Comparison of ENCODE assay signal across 15 cellular contexts in genomic region chr1:109787211-109787844, GRCh38. TPM values are rescaled to one million over a fixed set of nuclear protein-coding genes. Genes with fewer than 3 reads are reported as not detected.
DNase-seq lines count a peak whose midpoint lies in the region; ATAC-seq, FAIRE-seq and TF ChIP-seq lines count a peak whose summit lies in the region.
"Had no signal": no experiment of that assay in that cellular context is flagged by ENCODE, and none has a peak within 500 bp of the region (broad histone marks: within the 10 kb centered on the region; RNA-seq: fewer than 3 reads in every experiment).

No MANE protein-coding gene starts in this region.

- no peak overlapping the region for H3K27ac Mint-ChIP-seq in central memory CD8-positive, alpha-beta T cell (ENCODE audit: low read depth)
- H3K27ac Mint-ChIP-seq: B cell had no signal

- DNase-seq in left ventricle myocardium inferior (peak; percentile 9), left ventricle myocardium superior (no peak), mesenteric fat pad (ENCODE audit: low spot score) (peak; percentile 43), uterus (peak; percentile 7 to 14), substantia nigra (lab: John Stamatoyannopoulos, UW) (no peak), HTR-8/SVneo (ENCODE audit: insufficient read length, low spot score) (no peak), GM19239 (ENCODE audit: insufficient read length, low spot score) (no peak)
- DNase-seq in central memory CD8-positive, alpha-beta T cell (ENCODE audit: low spot score in 2 of 2), result no peak
- DNase-seq: dermis blood vessel endothelial cell, foreskin fibroblast, NCI-H748 treated with DMSO at 0.1 percent for 48 hours, SIG-M5 had no signal

- H3K4me3 ChIP-seq in left ventricle myocardium inferior, result no peak overlapping the region
- no peak overlapping the region for H3K4me3 ChIP-seq in uterus
- H3K4me3 ChIP-seq: prostate gland had no signal

- H3K4me1 Mint-ChIP-seq in central memory CD8-positive, alpha-beta T cell, result peaks cover 18% of the 10 kb centered on the region

- no peak overlapping the region for H3K27ac ChIP-seq in left ventricle myocardium inferior (replicated peaks)
- H3K27ac ChIP-seq in uterus, result no peak overlapping the region
- H3K27ac ChIP-seq in substantia nigra (ENCODE audit: low read depth, low read length, poor library complexity, severe bottlenecking), result no peak overlapping the region
- H3K27ac ChIP-seq: KMS-11, prostate gland had no signal

- H3K4me1 ChIP-seq in left ventricle myocardium inferior, result peaks cover 45% of the 10 kb centered on the region
- peaks cover 0 to 9% of the 10 kb centered on the region in 2 donors for H3K4me1 ChIP-seq in uterus

- H3K4me3 Mint-ChIP-seq in central memory CD8-positive, alpha-beta T cell, result peak overlapping the region; percentile 9
- H3K4me3 Mint-ChIP-seq: B cell had no signal

- peaks cover 3% of the 10 kb centered on the region for H3K36me3 Mint-ChIP-seq in central memory CD8-positive, alpha-beta T cell (ENCODE audit: insufficient read depth)

- no peaks in the 10 kb centered on the region for H3K36me3 ChIP-seq in left ventricle myocardium inferior
- H3K36me3 ChIP-seq in uterus, result no peaks in the 10 kb centered on the region
- H3K36me3 ChIP-seq: prostate gland had no signal

- H3K27me3 ChIP-seq in left ventricle myocardium inferior (ENCODE audit: low read depth) (no peaks in the 10 kb centered on the region), uterus (no peaks in the 10 kb centered on the region)

- no peak for TF ChIP-seq CTCF in left ventricle myocardium inferior (IDR thresholded peaks at IDR 0.05; ENCODE audit: borderline replicate concordance)
- no peak for TF ChIP-seq CTCF in uterus (IDR thresholded peaks at IDR 0.05)

- H3K27me3 Mint-ChIP-seq in central memory CD8-positive, alpha-beta T cell, result no peaks in the 10 kb centered on the region

- no peak for ATAC-seq in left ventricle myocardium superior
- no peak for ATAC-seq in central memory CD8-positive, alpha-beta T cell (replicated peaks; ENCODE audit: extremely low read depth, poor library complexity, severe bottlenecking)

- TF ChIP-seq POLR2A in uterus (IDR thresholded peaks at IDR 0.05), result no peak

- H3K9me3 Mint-ChIP-seq in central memory CD8-positive, alpha-beta T cell, result no peaks in the 10 kb centered on the region

- FAIRE-seq in HTR-8/SVneo (lab: Jason Lieb, UNC) (no peak), GM19239 (lab: Jason Lieb, UNC) (no peak)

- intact Hi-C loops in left ventricle myocardium inferior (cut with micrococcal nuclease), result no loop called here
- intact Hi-C loops in left ventricle myocardium superior (cut with micrococcal nuclease), result no loop called here
- intact Hi-C loops in uterus (cut with DNase I; ENCODE audit: low total_unique reads), result loop anchor here (5.0 kb wide), 1 partner anchor 190 kb away; no protein-coding TSS in a partner anchor

- no peaks in the 10 kb centered on the region for H3K9me3 ChIP-seq in left ventricle myocardium inferior (replicated peaks)
- no peaks in the 10 kb centered on the region for H3K9me3 ChIP-seq in uterus
- H3K9me3 ChIP-seq: prostate gland had no signal

RNA-seq across cellular contexts. Expression of gene EPS8L3, which starts 23.6 kb away (rescaled TPM):
- total RNA-seq in left ventricle myocardium inferior, result 0.11 TPM
- total RNA-seq in left ventricle myocardium superior, result not detected
- 0.58 TPM for total RNA-seq in mesenteric fat pad
- under 1 TPM in 2 of 4 donors, not detected in 2; 0.26 to 0.29 TPM for total RNA-seq in uterus
- total RNA-seq: B cell, dermis blood vessel endothelial cell had no signal

RNA-seq across cellular contexts. Expression of gene GSTM3, which starts 46.5 kb away (rescaled TPM):
- 93.7 TPM for total RNA-seq in left ventricle myocardium inferior
- 113 TPM for total RNA-seq in left ventricle myocardium superior
- total RNA-seq in mesenteric fat pad, result 16.0 TPM
- total RNA-seq in uterus, result 100 to 1,000 TPM in 1 of 4 donors, 10 to 100 TPM in 3; 39.1 to 104 (median 61.0) TPM

Comparison
In these comparisons a context has a peak if more than half of its experiments do, and no peak if none do; other contexts are left out.
1. DNase-seq: peak in left ventricle myocardium inferior (single experiment), mesenteric fat pad (single experiment) and uterus (2 of 2); none in left ventricle myocardium superior (single experiment), central memory CD8-positive, alpha-beta T cell (0 of 2), substantia nigra (0 of 49), HTR-8/SVneo (single experiment) and GM19239 (single experiment).